ENCODE assay signal across 27 cellular contexts in the genomic region with DNA sequence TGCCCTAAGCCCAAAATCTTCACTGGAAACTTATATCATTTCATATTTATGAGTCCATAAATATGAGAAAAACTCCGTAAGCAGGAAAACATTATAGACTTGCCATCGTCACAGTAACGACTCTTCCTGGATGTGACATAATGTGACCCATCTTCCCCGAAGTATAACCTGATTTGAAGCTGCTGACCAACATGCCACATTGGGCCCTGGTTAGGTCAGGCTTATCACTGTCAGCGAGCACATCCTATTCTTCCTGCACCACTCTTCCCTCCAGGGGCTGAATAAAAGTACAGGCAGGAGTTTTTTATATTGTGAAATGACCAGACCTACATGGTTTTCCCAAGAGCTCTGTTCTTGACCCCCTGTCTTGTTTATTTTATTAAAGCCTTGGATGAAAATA. TPM values are rescaled to one million over a fixed set of nuclear protein-coding genes. Genes with fewer than 3 reads are reported as not detected.
"Had no signal": no experiment of that assay in that cellular context is flagged by ENCODE, and none has a peak within 500 bp of the region (broad histone marks: within the 10 kb centered on the region; RNA-seq: fewer than 3 reads in every experiment).

No MANE protein-coding gene starts in this region.

- H3K9ac ChIP-seq: KMS-11 had no signal

- H3K27me3 ChIP-seq: adrenal gland, MG63, SJSA1 had no signal

- H3K27ac ChIP-seq: adrenal gland, KMS-11, SJSA1 had no signal

- H3K4me3 ChIP-seq: adrenal gland, MG63, SJSA1 had no signal

- ATAC-seq: activated CD4-positive, CD25-positive, alpha-beta regulatory T cell treated with anti-CD3 and anti-CD28 coated beads, Interleukin-2, amount 50 U/mL, for 24 hours; activated CD8-positive, alpha-beta T cell treated with anti-CD3 and anti-CD28 coated beads for 36 hours; activated T-cell treated with anti-CD3 and anti-CD28 coated beads, Interleukin-2, amount 50 U/mL, for 72 hours; T-cell had no signal

- H3K4me1 ChIP-seq: adrenal gland, SJSA1 had no signal

- DNase-seq: activated CD4-positive, alpha-beta T cell treated with anti-CD3 and anti-CD28 coated beads for 4 hours; activated CD8-positive, alpha-beta memory T cell treated with anti-CD3 and anti-CD28 coated beads, Interleukin-2, amount 50 U/mL, for 4 hours; activated CD8-positive, alpha-beta T cell treated with anti-CD3 and anti-CD28 coated beads for 36 hours; activated gamma-delta T cell treated with Interleukin-2 at 50 U/mL for 16 hours; activated naive CD4-positive, alpha-beta T cell treated with anti-CD3 and anti-CD28 coated beads, Interleukin-2, amount 10 ng/mL, durations not matched to agents 7 days and 5 days; activated naive CD8-positive, alpha-beta T cell treated with anti-CD3 and anti-CD28 coated beads for 36 hours; activated T-cell treated with anti-CD3 and anti-CD28 coated beads, Interleukin-2, amount 50 U/mL, for 72 hours; adrenal gland; anterior cingulate cortex; caudate nucleus; MG63; MV-4-11; NCI-H1092 treated with DMSO at 0.1 percent for 48 hours; NCI-H1417 treated with DMSO at 0.1 percent for 48 hours; NCI-H1694 treated with DMSO at 0.1 percent for 48 hours; NCI-H2029 treated with DMSO at 0.1 percent for 48 hours; NCI-H510A treated with DMSO at 0.1 percent for 48 hours; NCI-H69; NK-92 treated with Interleukin-12 subunit alpha and Interleukin-12 subunit beta, amount 100 ng/mL, for 24 hours; SHP77; T-cell; T-helper 2 cell; T1000 had no signal

- H3K36me3 ChIP-seq: adrenal gland, SJSA1 had no signal

- H3K4me2 ChIP-seq: KMS-11 had no signal

- H3K9me3 ChIP-seq: adrenal gland, MG63, SJSA1 had no signal

RNA-seq across cellular contexts. Expression of a gene that starts 12.1 kb away (rescaled TPM):
- total RNA-seq: activated CD8-positive, alpha-beta T cell treated with anti-CD3 and anti-CD28 coated beads for 36 hours; activated naive CD8-positive, alpha-beta T cell treated with anti-CD3 and anti-CD28 coated beads for 36 hours; activated T-cell treated with anti-CD3 and anti-CD28 coated beads, Interleukin-2, amount 50 U/mL, for 72 hours; activated T-helper 2 cell treated with anti-CD3 and anti-CD28 coated beads, Interferon-gamma antibody, Interleukin-2, Interleukin-4, amounts not matched to agents 10 μg/mL and 5 μg/mL and 100 μg/mL, durations not matched to agents 14 hours and 24 hours and 36 hours; T-cell had no signal
- polyA plus RNA-seq: adrenal gland had no signal
